ENCODE assay signal across 20 cellular contexts in genomic region chr2:217981084-217981730, GRCh38. TPM values are rescaled to one million over a fixed set of nuclear protein-coding genes. Genes with fewer than 3 reads are reported as not detected.
DNase-seq lines count a peak whose midpoint lies in the region; ATAC-seq and TF ChIP-seq lines count a peak whose summit lies in the region.
"Had no signal": no experiment of that assay in that cellular context is flagged by ENCODE, and none has a peak within 500 bp of the region (broad histone marks: within the 10 kb centered on the region; RNA-seq: fewer than 3 reads in every experiment).

No MANE protein-coding gene starts in this region.

- H3K9me3 ChIP-seq in right atrium auricular region: no peaks in the 10 kb centered on the region
- H3K9me3 ChIP-seq in PC-9 (ENCODE audit: insufficient read depth, low read depth): no peaks in the 10 kb centered on the region
- H3K9me3 ChIP-seq in CD4-positive, alpha-beta T cell (ENCODE audit: control insufficient read depth, low read length): no peaks in the 10 kb centered on the region
- no peaks in the 10 kb centered on the region for H3K9me3 ChIP-seq in BE2C

- intact Hi-C loops in natural killer cell (cut with micrococcal nuclease) (no loop called here), PC-9 (cut with micrococcal nuclease; ENCODE audit: unreplicated experiment) (no loop called here)
- intact Hi-C loops in CD4-positive, alpha-beta T cell (cut with DNase I, micrococcal nuclease): no loop called here

- H3K36me3 ChIP-seq in right atrium auricular region (no peaks in the 10 kb centered on the region), rectal smooth muscle tissue (ENCODE audit: control insufficient read depth, insufficient read depth, low read length) (no peaks in the 10 kb centered on the region), PC-9 (ENCODE audit: low read depth) (no peaks in the 10 kb centered on the region), BE2C (peaks cover 55% of the 10 kb centered on the region)

- no TSS peak for BruUV-seq in PC-9 (replicated peaks; lab: Mats Ljungman, UMichigan)

- TF ChIP-seq CTCF in natural killer cell (IDR thresholded peaks at IDR 0.05): no peak
- TF ChIP-seq CTCF in right atrium auricular region (IDR thresholded peaks at IDR 0.05): no peak
- TF ChIP-seq CTCF in PC-9 (conservative IDR thresholded peaks at IDR 0.05): no peak
- no peak for TF ChIP-seq CTCF in CD4-positive, alpha-beta T cell (IDR thresholded peaks at IDR 0.05)
- no peak for TF ChIP-seq CTCF in BE2C (IDR thresholded peaks at IDR 0.05; ENCODE audit: low read depth, low read length)
- TF ChIP-seq CTCF in endothelial cell (IDR thresholded peaks at IDR 0.05; ENCODE audit: unreplicated experiment): no peak

- no peaks in the 10 kb centered on the region for H3K9me2 ChIP-seq in PC-9 (ENCODE audit: insufficient read depth)

- H4K20me1 ChIP-seq in PC-9 (ENCODE audit: insufficient read depth): no peaks in the 10 kb centered on the region

- no peak overlapping the region for H3K4me2 ChIP-seq in PC-9

- H3K4me1 Mint-ChIP-seq in natural killer cell treated with Interleukin-12 subunit alpha and Interleukin-12 subunit beta and Interleukin-15 and Interleukin-18, amount 100 ng/mL, for 72 hours (ENCODE audit: low read depth in 2 of 2): no peaks in the 10 kb centered on the region
- H3K4me1 Mint-ChIP-seq in natural killer cell: no peaks in the 10 kb centered on the region
- H3K4me1 Mint-ChIP-seq in CD4-positive, alpha-beta T cell (ENCODE audit: low read depth): no peaks in the 10 kb centered on the region
- H3K4me1 Mint-ChIP-seq in endothelial cell (ENCODE audit: unreplicated experiment): peaks cover 29% of the 10 kb centered on the region
- H3K4me1 Mint-ChIP-seq: activated CD4-positive, alpha-beta memory T cell treated with anti-CD3 and anti-CD28 coated beads, Interleukin-2, amount 10 ng/mL, durations not matched to agents 7 days and 5 days; CD8-positive, alpha-beta memory T cell; IgD-negative memory B cell had no signal

- H3K4me1 ChIP-seq in right atrium auricular region (peaks cover 0 to 75% of the 10 kb centered on the region in 2 donors), rectal smooth muscle tissue (ENCODE audit: control insufficient read depth, insufficient read depth, low read length) (peaks cover 26% of the 10 kb centered on the region), PC-9 (replicated peaks; ENCODE audit: insufficient read depth) (no peaks in the 10 kb centered on the region), BE2C (no peaks in the 10 kb centered on the region)

- H3K36me3 Mint-ChIP-seq in natural killer cell treated with Interleukin-12 subunit alpha and Interleukin-12 subunit beta and Interleukin-15 and Interleukin-18, amount 100 ng/mL, for 72 hours: no peaks in the 10 kb centered on the region
- no peaks in the 10 kb centered on the region for H3K36me3 Mint-ChIP-seq in natural killer cell
- no peaks in the 10 kb centered on the region for H3K36me3 Mint-ChIP-seq in CD4-positive, alpha-beta T cell (ENCODE audit: low read depth)
- peaks cover 5% of the 10 kb centered on the region for H3K36me3 Mint-ChIP-seq in endothelial cell (ENCODE audit: low read depth, unreplicated experiment)
- H3K36me3 Mint-ChIP-seq: stimulated activated effector memory CD8-positive, alpha-beta T cell treated with anti-CD3 and anti-CD28 coated beads, Interleukin-12 subunit alpha, Interleukin-12 subunit beta, amount 100 ng/mL, for 72 hours had no signal

- H3K9ac ChIP-seq in rectal smooth muscle tissue (ENCODE audit: low read length): no peak overlapping the region

- POLR2A ChIA-PET in PC-9 (lab: Charles Lee; ENCODE audit: unreplicated experiment): no interaction called here
- POLR2A ChIA-PET in CD4-positive, alpha-beta T cell (lab: Charles Lee): no interaction called here

- no peak for ATAC-seq in natural killer cell treated with Interleukin-12 subunit alpha and Interleukin-12 subunit beta and Interleukin-15 and Interleukin-18, amount 100 ng/mL, for 72 hours
- ATAC-seq in natural killer cell: no peak
- no peak for ATAC-seq in CD4-positive, alpha-beta T cell (ENCODE audit: poor library complexity)
- ATAC-seq: activated T-cell treated with anti-CD3 and anti-CD28 coated beads, Interleukin-2, amount 50 U/mL, for 72 hours; PC-3; stimulated activated effector memory CD8-positive, alpha-beta T cell treated with anti-CD3 and anti-CD28 coated beads, Interleukin-12 subunit alpha, Interleukin-12 subunit beta, amount 100 ng/mL, for 72 hours had no signal

- H3K9me3 Mint-ChIP-seq in natural killer cell treated with Interleukin-12 subunit alpha and Interleukin-12 subunit beta and Interleukin-15 and Interleukin-18, amount 100 ng/mL, for 72 hours: no peaks in the 10 kb centered on the region
- no peaks in the 10 kb centered on the region for H3K9me3 Mint-ChIP-seq in natural killer cell
- no peaks in the 10 kb centered on the region for H3K9me3 Mint-ChIP-seq in CD4-positive, alpha-beta T cell
- no peaks in the 10 kb centered on the region for H3K9me3 Mint-ChIP-seq in endothelial cell (ENCODE audit: unreplicated experiment)
- H3K9me3 Mint-ChIP-seq: activated CD4-positive, alpha-beta memory T cell treated with anti-CD3 and anti-CD28 coated beads, Interleukin-2, amount 10 ng/mL, durations not matched to agents 7 days and 5 days; activated T-cell treated with anti-CD3 and anti-CD28 coated beads, Interleukin-2, amount 50 U/mL, for 72 hours; stimulated activated effector memory CD8-positive, alpha-beta T cell treated with anti-CD3 and anti-CD28 coated beads, Interleukin-12 subunit alpha, Interleukin-12 subunit beta, amount 100 ng/mL, for 72 hours had no signal

- H3K27me3 ChIP-seq in right atrium auricular region (no peaks in the 10 kb centered on the region), rectal smooth muscle tissue (ENCODE audit: control insufficient read depth, insufficient read depth, low read length) (no peaks in the 10 kb centered on the region), PC-9 (ENCODE audit: insufficient read depth, low read depth) (peaks cover 17% of the 10 kb centered on the region), BE2C (no peaks in the 10 kb centered on the region)
- no peaks in the 10 kb centered on the region for H3K27me3 ChIP-seq in CD4-positive, alpha-beta T cell (ENCODE audit: control insufficient read depth, insufficient read depth, low read length)

- peak; percentile 42 for DNase-seq in natural killer cell treated with Interleukin-12 subunit alpha and Interleukin-12 subunit beta and Interleukin-15 and Interleukin-18, amount 100 ng/mL, for 72 hours (ENCODE audit: low spot score)
- no peak for DNase-seq in natural killer cell
- no peak for DNase-seq in right atrium auricular region (ENCODE audit: low spot score)
- no peak for DNase-seq in PC-9
- DNase-seq in CD4-positive, alpha-beta T cell: no peak
- DNase-seq in BE2C: no peak
- DNase-seq in endothelial cell (ENCODE audit: low spot score): no peak
- DNase-seq: ACHN; activated CD4-positive, alpha-beta memory T cell treated with anti-CD3 and anti-CD28 coated beads, Interleukin-2, amount 10 ng/mL, durations not matched to agents 7 days and 5 days; activated T-cell treated with anti-CD3 and anti-CD28 coated beads, Interleukin-2, amount 50 U/mL, for 72 hours; caudate nucleus; effector memory CD4-positive, alpha-beta T cell; NCI-H187 treated with DMSO at 0.1 percent for 48 hours; NCI-H69; PC-3; small intestine had no signal

- H3K4me3 ChIP-seq in right atrium auricular region (no peak overlapping the region), rectal smooth muscle tissue (ENCODE audit: low read length) (no peak overlapping the region), PC-9 (no peak overlapping the region), BE2C (ENCODE audit: low read depth, low read length) (no peak overlapping the region)

- H3K27ac ChIP-seq in right atrium auricular region (peak overlapping the region; percentile 82 to 93), rectal smooth muscle tissue (ENCODE audit: low read depth, low read length) (peak overlapping the region; percentile 27), PC-9 (no peak overlapping the region)
- H3K27ac ChIP-seq in CD4-positive, alpha-beta T cell (ENCODE audit: low read depth, low read length): no peak overlapping the region

- H3F3A ChIP-seq in PC-9 (ENCODE audit: insufficient read depth, low read depth): no peaks in the 10 kb centered on the region

- H3K27me3 Mint-ChIP-seq in natural killer cell treated with Interleukin-12 subunit alpha and Interleukin-12 subunit beta and Interleukin-15 and Interleukin-18, amount 100 ng/mL, for 72 hours: peaks cover 0 to 5% of the 10 kb centered on the region in 2 donors
- no peaks in the 10 kb centered on the region for H3K27me3 Mint-ChIP-seq in natural killer cell (ENCODE audit: low read depth in 2 of 2)
- peaks cover 9% of the 10 kb centered on the region for H3K27me3 Mint-ChIP-seq in CD4-positive, alpha-beta T cell
- peaks cover 11% of the 10 kb centered on the region for H3K27me3 Mint-ChIP-seq in endothelial cell (ENCODE audit: unreplicated experiment)

- no peak overlapping the region for H3K4me3 Mint-ChIP-seq in natural killer cell treated with Interleukin-12 subunit alpha and Interleukin-12 subunit beta and Interleukin-15 and Interleukin-18, amount 100 ng/mL, for 72 hours
- H3K4me3 Mint-ChIP-seq in natural killer cell: no peak overlapping the region
- H3K4me3 Mint-ChIP-seq in CD4-positive, alpha-beta T cell: no peak overlapping the region
- H3K4me3 Mint-ChIP-seq in endothelial cell (ENCODE audit: unreplicated experiment): no peak overlapping the region
- H3K4me3 Mint-ChIP-seq: activated CD4-positive, alpha-beta memory T cell treated with anti-CD3 and anti-CD28 coated beads, Interleukin-2, amount 10 ng/mL, durations not matched to agents 7 days and 5 days; activated T-cell treated with anti-CD3 and anti-CD28 coated beads, Interleukin-2, amount 50 U/mL, for 72 hours; CD8-positive, alpha-beta memory T cell; stimulated activated effector memory CD8-positive, alpha-beta T cell treated with anti-CD3 and anti-CD28 coated beads, Interleukin-12 subunit alpha, Interleukin-12 subunit beta, amount 100 ng/mL, for 72 hours had no signal

- H2AFZ ChIP-seq in PC-9: no peak overlapping the region

- CTCF ChIA-PET in PC-9 (lab: Charles Lee): interaction anchor here (0.7 kb wide), 1 partner anchor 792 kb away, joined by 3 read pairs; no protein-coding TSS in a partner anchor
- CTCF ChIA-PET in CD4-positive, alpha-beta T cell (lab: Charles Lee): no interaction called here

- H3K79me2 ChIP-seq in PC-9 (ENCODE audit: low read depth): no peaks in the 10 kb centered on the region

- H3K27ac Mint-ChIP-seq in natural killer cell treated with Interleukin-12 subunit alpha and Interleukin-12 subunit beta and Interleukin-15 and Interleukin-18, amount 100 ng/mL, for 72 hours: no peak overlapping the region
- no peak overlapping the region for H3K27ac Mint-ChIP-seq in natural killer cell
- H3K27ac Mint-ChIP-seq in CD4-positive, alpha-beta T cell: no peak overlapping the region
- no peak overlapping the region for H3K27ac Mint-ChIP-seq in endothelial cell (ENCODE audit: unreplicated experiment)
- H3K27ac Mint-ChIP-seq: activated CD4-positive, alpha-beta memory T cell treated with anti-CD3 and anti-CD28 coated beads, Interleukin-2, amount 10 ng/mL, durations not matched to agents 7 days and 5 days; activated T-cell treated with anti-CD3 and anti-CD28 coated beads, Interleukin-2, amount 50 U/mL, for 72 hours; stimulated activated effector memory CD8-positive, alpha-beta T cell treated with anti-CD3 and anti-CD28 coated beads, Interleukin-12 subunit alpha, Interleukin-12 subunit beta, amount 100 ng/mL, for 72 hours had no signal

RNA-seq across cellular contexts. Expression of gene TNS1, which starts 21.6 kb away (rescaled TPM):
- 1 to 10 TPM in 1 of 2 donors, under 1 TPM in 1; 0.29 to 2.1 TPM for total RNA-seq in natural killer cell treated with Interleukin-12 subunit alpha and Interleukin-12 subunit beta and Interleukin-15 and Interleukin-18, amount 100 ng/mL, for 72 hours
- total RNA-seq in natural killer cell: 1 to 10 TPM; 1.1 to 3.0 (median 2.1) TPM
- total RNA-seq in right atrium auricular region: 100 to 1,000 TPM; 393 to 720 TPM
- 5.5 and 6.0 TPM in 2 replicates for total RNA-seq in PC-9 (2021)
- total RNA-seq in CD4-positive, alpha-beta T cell: under 1 TPM; 0.25 to 0.34 TPM
- polyA plus RNA-seq in BE2C (2012; ENCODE audit: insufficient read depth, insufficient read length, low read depth): 65.0 TPM
- 11.6 TPM for total RNA-seq in endothelial cell (ENCODE audit: unreplicated experiment)
- polyA plus RNA-seq: CD8-positive, alpha-beta memory T cell; IgD-negative memory B cell had no signal

Comparison
In these comparisons a context has a peak if more than half of its experiments do, and no peak if none do; other contexts are left out.
1. H3K27ac ChIP-seq: peak in right atrium auricular region (2 of 2) and rectal smooth muscle tissue (single experiment); none in PC-9 (single experiment) and CD4-positive, alpha-beta T cell (single experiment).
2. RNA of gene TNS1, which starts 21.6 kb away (total RNA-seq): 393 to 720 TPM in right atrium auricular region; 11.6 TPM in endothelial cell (single experiment), 5.5 to 6.0 TPM in PC-9, 1.1 to 3.0 TPM in natural killer cell, 0.29 to 2.1 TPM in natural killer cell treated with Interleukin-12 subunit alpha and Interleukin-12 subunit beta and Interleukin-15 and Interleukin-18, amount 100 ng/mL, for 72 hours and 0.25 to 0.34 TPM in CD4-positive, alpha-beta T cell; every median in the first group is over 10 times any median in the second.